Comparison of ENCODE assay signal across 8 cellular contexts in the genomic region with DNA sequence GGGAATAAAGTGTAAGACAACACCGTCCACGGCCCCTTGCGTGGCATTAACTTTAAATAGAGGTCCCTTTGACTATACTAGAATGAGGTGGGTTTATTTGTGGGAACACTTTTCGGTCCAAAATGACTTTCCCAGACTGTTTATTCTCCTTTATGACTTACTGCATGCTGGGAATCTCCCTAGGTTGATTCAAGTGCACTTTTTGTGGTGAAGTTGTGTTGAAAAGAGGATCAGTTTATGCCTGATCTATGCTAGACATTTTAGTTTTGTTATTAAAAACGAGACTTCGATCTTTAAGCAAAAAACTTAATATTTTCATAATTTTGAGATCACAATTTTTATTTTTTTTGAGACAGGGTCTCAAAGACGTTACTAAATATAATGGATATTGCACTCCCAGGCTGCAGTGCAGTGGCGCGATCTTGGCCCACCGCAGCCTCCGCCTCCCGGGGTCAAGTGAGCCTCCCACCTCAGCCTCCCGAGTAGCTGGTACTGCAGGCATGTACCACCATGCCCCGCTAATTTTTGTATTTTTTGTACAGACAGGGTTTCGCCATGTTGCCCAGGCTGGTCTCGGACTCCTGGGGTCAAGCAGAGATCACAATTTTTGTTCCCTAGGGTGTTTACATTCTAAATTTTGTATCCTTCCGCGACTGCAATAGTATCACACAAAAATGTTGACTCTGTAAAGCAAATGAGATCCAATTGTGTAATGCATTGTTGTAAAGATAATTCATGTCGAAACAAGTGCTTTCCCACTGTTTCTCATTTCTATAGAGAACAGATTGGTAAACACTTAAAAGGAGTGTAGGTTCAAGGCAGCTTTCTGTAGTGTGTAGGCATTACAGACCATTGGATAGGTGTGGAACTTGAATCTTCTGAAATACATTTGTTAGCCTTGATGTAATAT. TPM values are rescaled to one million over a fixed set of nuclear protein-coding genes. Genes with fewer than 3 reads are reported as not detected.
DNase-seq lines count a peak whose midpoint lies in the region; ATAC-seq and TF ChIP-seq lines count a peak whose summit lies in the region.

No MANE protein-coding gene starts in this region.

- H3K27me3 ChIP-seq in H7 (ENCODE audit: control insufficient read depth, insufficient read depth, low read length), result no peaks in the 10 kb centered on the region
- no peaks in the 10 kb centered on the region for H3K27me3 ChIP-seq in Panc1 (ENCODE audit: control insufficient read depth, insufficient read depth, low read length)
- H3K27me3 ChIP-seq in rectal smooth muscle tissue (ENCODE audit: control insufficient read depth, insufficient read depth, low read length), result no peaks in the 10 kb centered on the region

- ATAC-seq in Panc1 (no peak), esophagus mucosa (peak; percentile 14), GM21360 (IDR thresholded peaks at IDR 0.05; ENCODE audit: unreplicated experiment) (no peak)

- in situ Hi-C loops in Panc1 (cut with HindIII; ENCODE audit: low pct_unique_long_range_greater_than_20kb, low sequenced_read_pairs), result no loop called here

- CTCF ChIA-PET in Panc1 (lab: Charles Lee), result interaction anchor here (0.6 kb wide), 1 partner anchor 221 kb away, joined by 3 read pairs; no protein-coding TSS in a partner anchor

- peak overlapping the region; percentile 88 for H3K27ac ChIP-seq in Panc1 (ENCODE audit: low read length)
- H3K27ac ChIP-seq in rectal smooth muscle tissue (ENCODE audit: low read depth, low read length), result peak overlapping the region; percentile 99

- TSS peak; percentile 77 for BruUV-seq in Panc1 (replicated peaks; lab: Mats Ljungman, UMichigan)

- H3K4me1 ChIP-seq in Panc1 (ENCODE audit: control insufficient read depth, insufficient read depth, low read length) (peaks cover 26% of the 10 kb centered on the region), rectal smooth muscle tissue (ENCODE audit: control insufficient read depth, insufficient read depth, low read length) (peaks cover 15% of the 10 kb centered on the region)

- no peaks in the 10 kb centered on the region for H3K9me3 ChIP-seq in Panc1 (ENCODE audit: control insufficient read depth, insufficient read depth, low read depth, low read length)

- POLR2A ChIA-PET in Panc1 (lab: Charles Lee), result no interaction called here

- peaks cover 2% of the 10 kb centered on the region; the same call in 1 of the 2 replicates for H3K36me3 ChIP-seq in H7 (replicated peaks; ENCODE audit: control insufficient read depth, insufficient read depth, low read length)
- peaks cover 4% of the 10 kb centered on the region; the same call in 1 of the 2 replicates for H3K36me3 ChIP-seq in Panc1 (ENCODE audit: control insufficient read depth, insufficient read depth, low read length)
- H3K36me3 ChIP-seq in rectal smooth muscle tissue (ENCODE audit: control insufficient read depth, insufficient read depth, low read length), result no peaks in the 10 kb centered on the region

- no peak for TF ChIP-seq CTCF in Panc1 (IDR thresholded peaks at IDR 0.05)

- H3K4me3 ChIP-seq in H7 (ENCODE audit: insufficient read depth, low read depth, low read length) (peak overlapping the region; percentile 89), Panc1 (ENCODE audit: low read depth in 2 of 2, low read length in 2 of 2) (peak overlapping the region; percentile 86 to 88), rectal smooth muscle tissue (ENCODE audit: low read length) (peak overlapping the region; percentile 83)

- peak overlapping the region; percentile 28 for H3K9ac ChIP-seq in rectal smooth muscle tissue (ENCODE audit: low read length)

- intact Hi-C loops in Panc1 (cut with micrococcal nuclease; ENCODE audit: unreplicated experiment), result no loop called here

- DNase-seq in H7, result no peak
- no peak for DNase-seq in Panc1 (ENCODE audit: low read depth, low spot score)
- DNase-seq in hypothalamus (lab: John Stamatoyannopoulos, UW), result no peak
- no peak for DNase-seq in NCI-H1694 treated with DMSO at 0.1 percent for 48 hours (lab: John Stamatoyannopoulos, UW)
- no peak for DNase-seq in DMS79 (lab: John Stamatoyannopoulos, UW)

RNA-seq across cellular contexts. Expression of a gene that starts 1.6 kb away (rescaled TPM):
- 448 and 499 TPM in 2 replicates for total RNA-seq in H7 (2014; rRNA removed; shearing (Covaris generic))
- total RNA-seq in Panc1 (2021; ENCODE audit: unreplicated experiment) (240 TPM), esophagus mucosa (208 TPM)
- 137 TPM for polyA plus RNA-seq in Panc1 (2012; ENCODE audit: insufficient read length)

RNA-seq across cellular contexts. Expression of a gene that starts 52.7 kb away (rescaled TPM):
- total RNA-seq in H7 (2014; rRNA removed; shearing (Covaris generic)), result not detected in 2 replicates
- total RNA-seq in Panc1 (2021; ENCODE audit: unreplicated experiment), result 5.9 TPM
- not detected for polyA plus RNA-seq in Panc1 (2012; ENCODE audit: insufficient read length)
- not detected for total RNA-seq in esophagus mucosa
